Comparison of ENCODE assay signal across 27 cellular contexts in the genomic region with DNA sequence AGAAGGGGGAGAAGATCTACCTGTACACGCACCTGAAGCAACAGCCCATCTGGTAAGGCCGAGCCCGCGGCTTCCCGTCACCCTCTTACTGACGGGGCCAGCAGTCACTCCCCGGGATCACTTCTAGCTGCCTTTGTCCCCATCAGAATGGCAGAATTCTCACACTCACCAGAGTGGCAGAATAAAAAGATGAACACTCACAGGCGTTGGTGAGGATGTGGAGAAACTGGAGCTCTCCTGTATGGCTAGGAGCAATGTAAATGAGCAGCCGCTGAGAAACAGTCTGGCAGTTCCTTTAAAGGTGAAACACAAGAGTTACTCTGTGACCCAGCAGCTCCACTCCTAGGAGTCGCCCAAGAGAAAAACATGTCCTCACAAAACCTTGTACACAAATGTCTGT. TPM values are rescaled to one million over a fixed set of nuclear protein-coding genes. Genes with fewer than 3 reads are reported as not detected.
DNase-seq lines count a peak whose midpoint lies in the region; ATAC-seq, FAIRE-seq and TF ChIP-seq lines count a peak whose summit lies in the region.
"Had no signal": no experiment of that assay in that cellular context is flagged by ENCODE, and none has a peak within 500 bp of the region (broad histone marks: within the 10 kb centered on the region; RNA-seq: fewer than 3 reads in every experiment).

No MANE protein-coding gene starts in this region.

- H3K18ac ChIP-seq in neuronal stem cell (ENCODE audit: low read length): no peak overlapping the region

- TF ChIP-seq CTCF in HEK293 (tag by site-specific recombination; IDR thresholded peaks at IDR 0.05) (no peak), K562 (IDR thresholded peaks at IDR 0.05 in 2 of 3, conservative IDR thresholded peaks at IDR 0.05 in 1 of 3; ENCODE audit: insufficient read depth in 2 of 3, low read depth in 1 of 3, low read length in 3 of 3) (no peak)

- H3K14ac ChIP-seq in neuronal stem cell (ENCODE audit: low read length): no peak overlapping the region

- H3K9me3 ChIP-seq in HEK293 (ENCODE audit: control insufficient read depth, insufficient read depth, low read depth, low read length) (no peaks in the 10 kb centered on the region), K562 (replicated peaks; ENCODE audit: control insufficient read depth, insufficient read depth, low read depth, low read length) (no peaks in the 10 kb centered on the region), neuronal stem cell (replicated peaks in 1 of 2; ENCODE audit: control insufficient read depth in 2 of 2, insufficient read depth in 1 of 2, low read depth in 1 of 2, low read length in 2 of 2) (no peaks in the 10 kb centered on the region)
- H3K9me3 ChIP-seq: BE2C, BLaER1 had no signal

- no peak overlapping the region for H4K8ac ChIP-seq in neuronal stem cell (ENCODE audit: low read depth, low read length)

- POLR2A ChIA-PET in HEK293 (lab: Yijun Ruan, JAX) (no interaction called here), K562 (lab: Yijun Ruan, JAX) (no interaction called here)

- no peak overlapping the region for H4K91ac ChIP-seq in neuronal stem cell (ENCODE audit: low read depth, low read length, poor library complexity)

- ATAC-seq in K562: no peak
- no peak for ATAC-seq in GM18505 (IDR thresholded peaks at IDR 0.05; ENCODE audit: unreplicated experiment)

- no peak for DNase-seq in K562 (ENCODE audit: extremely low read depth in 1 of 4, low spot score in 3 of 4)
- no peak for DNase-seq in neuronal stem cell (ENCODE audit: low spot score)
- no peak for DNase-seq in activated CD4-positive, alpha-beta T cell treated with anti-CD3 and anti-CD28 coated beads for 4 hours
- DNase-seq: 8988T; ACHN; BE2C; C1 segment of cervical spinal cord; CD4-positive, alpha-beta memory T cell; CD4-positive, CD25-positive, alpha-beta regulatory T cell; CD8-positive, alpha-beta memory T cell; COR-L47; DMS 273 treated with DMSO at 0.1 percent for 48 hours; DMS153; DMS53; DND-41; EL; GDM1 had no signal

- BruUV-seq in K562 (replicated peaks; lab: Mats Ljungman, UMichigan): no TSS peak

- H2AFZ ChIP-seq in K562 (ENCODE audit: low read depth, low read length): no peak overlapping the region
- H2AFZ ChIP-seq in neuronal stem cell (ENCODE audit: low read length): no peak overlapping the region

- H3K36me3 ChIP-seq in HEK293 (ENCODE audit: control insufficient read depth in 2 of 2, insufficient read depth in 1 of 2, low read length in 2 of 2) (peaks cover 0 to 18% of the 10 kb centered on the region in 2 experiments; a peak in 1 of 3 replicates), K562 (ENCODE audit: control insufficient read depth, insufficient read depth, low read length) (peaks cover 40% of the 10 kb centered on the region; the same call in 1 of the 3 replicates), neuronal stem cell (replicated peaks in 1 of 2; ENCODE audit: control insufficient read depth in 2 of 2, insufficient read depth in 2 of 2, low read length in 2 of 2) (no peaks in the 10 kb centered on the region)
- H3K36me3 ChIP-seq: BE2C, BLaER1 had no signal

- in situ Hi-C loops in K562 (cut with MboI): no loop called here

- no peaks in the 10 kb centered on the region for H3K79me2 ChIP-seq in K562 (ENCODE audit: control insufficient read depth, insufficient read depth, low read length)

- H2BK12ac ChIP-seq in neuronal stem cell (ENCODE audit: low read length): no peak overlapping the region

- H2BK15ac ChIP-seq in neuronal stem cell (ENCODE audit: low read length): no peak overlapping the region

- TF ChIP-seq POLR2A in K562 (conservative IDR thresholded peaks at IDR 0.05) (no peak), GM18505 (IDR thresholded peaks at IDR 0.05; ENCODE audit: borderline replicate concordance, extremely low read depth, insufficient read depth, insufficient read length) (no peak)

- 84% methylated on average over 10 of the region's 10 CpGs for WGBS in K562 (ENCODE audit: insufficient coverage, low coverage, missing lambda C conversion rate)
- WGBS in neuronal stem cell (ENCODE audit: extremely low coverage in 2 of 2, insufficient read length in 2 of 2, insufficient replicate concordance in 1 of 2), 2 donors: no CpG with 5 or more reads among the region's 10 CpGs

- no peak overlapping the region for H3K4me2 ChIP-seq in K562 (ENCODE audit: insufficient read depth, low read length)
- H3K4me2 ChIP-seq in neuronal stem cell (ENCODE audit: insufficient read depth, low read length, poor library complexity, severe bottlenecking): no peak overlapping the region

- no peak for TF ChIP-seq RAD21 in K562 (CRISPR knock-in tag; conservative IDR thresholded peaks at IDR 0.05 in 1 of 2, IDR thresholded peaks at IDR 0.05 in 1 of 2)

- no peak overlapping the region for H2BK5ac ChIP-seq in neuronal stem cell (ENCODE audit: low read length)

- FAIRE-seq in K562 (lab: Jason Lieb, UNC): peak; percentile 35
- FAIRE-seq: A204.1, GM12878, GM12892, GM19239 had no signal

- peak overlapping the region; percentile 23 for H3K23ac ChIP-seq in neuronal stem cell (ENCODE audit: low read depth, low read length, poor library complexity)

- CTCF ChIA-PET in HEK293 (lab: Yijun Ruan, JAX) (no interaction called here), K562 (lab: Yijun Ruan, JAX; ENCODE audit: low intra/inter-chr PET ratio) (no interaction called here)

- peaks cover 2% of the 10 kb centered on the region for H3K79me1 ChIP-seq in neuronal stem cell (ENCODE audit: low read depth, low read length)

- no peaks in the 10 kb centered on the region for H3K27me3 ChIP-seq in K562 (ENCODE audit: control insufficient read depth in 2 of 2, insufficient read depth in 2 of 2, low read length in 2 of 2)
- H3K27me3 ChIP-seq in neuronal stem cell (ENCODE audit: control insufficient read depth in 3 of 3, insufficient read depth in 3 of 3, low read depth in 1 of 3, low read length in 3 of 3): no peaks in the 10 kb centered on the region
- H3K27me3 ChIP-seq: BE2C had no signal

- peak overlapping the region in 1 of 2 experiments; percentile 20; a peak in 1 of 4 replicates for H3K9ac ChIP-seq in K562 (ENCODE audit: insufficient read depth in 1 of 2, low read depth in 2 of 2, low read length in 2 of 2)
- no peak overlapping the region for H3K9ac ChIP-seq in neuronal stem cell (ENCODE audit: low read depth, low read length, poor library complexity)
- H3K9ac ChIP-seq: BLaER1 had no signal

- no peak for TF ChIP-seq EP300 in K562 (IDR thresholded peaks at IDR 0.05; ENCODE audit: low read length)

- H3K27ac ChIP-seq in HEK293 (ENCODE audit: extremely low read depth, low read depth, low read length) (no peak overlapping the region), K562 (ENCODE audit: extremely low read depth, low read depth, low read length) (no peak overlapping the region), neuronal stem cell (replicated peaks; ENCODE audit: low read length) (no peak overlapping the region)
- H3K27ac ChIP-seq: BLaER1 had no signal

- H2BK120ac ChIP-seq in neuronal stem cell (ENCODE audit: low read depth, low read length): no peak overlapping the region

- H3K4me3 ChIP-seq in HEK293 (ENCODE audit: low read depth, low read length) (no peak overlapping the region), K562 (no peak overlapping the region), neuronal stem cell (ENCODE audit: low read length in 2 of 2) (no peak overlapping the region)
- H3K4me3 ChIP-seq: BLaER1, GM12878 had no signal

- H3K9me1 ChIP-seq in K562 (ENCODE audit: control insufficient read depth, insufficient read depth, low read length): no peaks in the 10 kb centered on the region

- peak overlapping the region; percentile 19 for H2AK5ac ChIP-seq in neuronal stem cell (ENCODE audit: low read depth, low read length)

- intact Hi-C loops in K562 (cut with micrococcal nuclease): no loop called here

- no peak overlapping the region for H3K4ac ChIP-seq in neuronal stem cell (ENCODE audit: low read length)

- H4K20me1 ChIP-seq in K562 (replicated peaks; ENCODE audit: control insufficient read depth, insufficient read depth, low read length): no peaks in the 10 kb centered on the region; the same call in none of the 2 replicates

- H3K4me1 ChIP-seq in HEK293 (ENCODE audit: control insufficient read depth, insufficient read depth, low read length): no peaks in the 10 kb centered on the region
- peaks cover 0 to 30% of the 10 kb centered on the region in 2 experiments; a peak in 2 of 5 replicates for H3K4me1 ChIP-seq in K562 (replicated peaks in 1 of 2; ENCODE audit: control insufficient read depth in 2 of 2, insufficient read depth in 2 of 2, low read length in 2 of 2)
- H3K4me1 ChIP-seq in neuronal stem cell (ENCODE audit: control insufficient read depth in 2 of 2, insufficient read depth in 1 of 2, low read depth in 1 of 2, low read length in 2 of 2): peaks cover 40 to 43% of the 10 kb centered on the region in 2 donors

RNA-seq across cellular contexts. Expression of gene CIBAR2, which starts 33.3 kb away (rescaled TPM):
- total RNA-seq in K562 (2011; cell fraction: chromatin; rRNA removed; ENCODE audit: low replicate concordance): not detected in 2 replicates
- total RNA-seq in K562 (2011; cell fraction: nucleolus; rRNA removed): not detected in 2 replicates
- total RNA-seq in K562 (2011; cell fraction: nucleoplasm; rRNA removed): not detected in 2 replicates
- total RNA-seq in K562 (2014; rRNA removed) (not detected in 2 replicates), K562 (2014; rRNA removed; fragmentation: Illumina TruSeq; extraction: Trizol) (not detected in 2 replicates), K562 (2015; rRNA removed; fragmentation: Illumina TruSeq; extraction: Trizol) (not detected in 2 replicates), K562 (2021) (not detected in 2 replicates)
- polyA plus RNA-seq in K562 (2011; rRNA removed) (not detected in 2 replicates), K562 (2014; fragmentation: Illumina TruSeq; extraction: Trizol) (not detected in 2 replicates), K562 (2014; fragmentation: Nextera tagmentation; extraction: Ambion mirVana) (not detected), K562 (2014; rRNA removed) (not detected in 2 replicates)
- polyA plus RNA-seq in K562 (2011; cell fraction: cytosol; rRNA removed): not detected in 2 replicates
- polyA plus RNA-seq in K562 (2011; cell fraction: nucleus; rRNA removed): not detected in 2 replicates
- polyA plus RNA-seq in K562 (2012): not detected in 2 replicates
- polyA minus RNA-seq in K562 (2011; rRNA and poly(A)+ RNA removed): not detected in 2 replicates
- polyA minus RNA-seq in K562 (2011; cell fraction: cytosol; rRNA and poly(A)+ RNA removed): not detected in 2 replicates
- polyA minus RNA-seq in K562 (2011; cell fraction: nucleus; rRNA and poly(A)+ RNA removed): not detected in 2 replicates
- 0.45 TPM for polyA plus RNA-seq in neuronal stem cell (2013, experiment 1 of 2)
- 0.51 TPM for polyA plus RNA-seq in neuronal stem cell (2013, experiment 2 of 2)
- total RNA-seq: A673; CD4-positive, alpha-beta memory T cell; CD4-positive, CD25-positive, alpha-beta regulatory T cell; CD8-positive, alpha-beta memory T cell; Daoy; GM12878 had no signal
- polyA plus RNA-seq: CD14-positive monocyte; CD4-positive, alpha-beta memory T cell; CD4-positive, CD25-positive, alpha-beta regulatory T cell; CD8-positive, alpha-beta memory T cell had no signal

RNA-seq across cellular contexts. Expression of gene KIAA0513, which starts 51.4 kb away (rescaled TPM):
- total RNA-seq in K562 (2011; cell fraction: chromatin; rRNA removed; ENCODE audit: low replicate concordance): 51.3 and 93.2 TPM in 2 replicates
- 39.2 and 39.4 TPM in 2 replicates for total RNA-seq in K562 (2011; cell fraction: nucleolus; rRNA removed)
- 29.0 and 33.3 TPM in 2 replicates for total RNA-seq in K562 (2011; cell fraction: nucleoplasm; rRNA removed)
- 11.0 and 11.2 TPM in 2 replicates for total RNA-seq in K562 (2014; rRNA removed)
- total RNA-seq in K562 (2014; rRNA removed; fragmentation: Illumina TruSeq; extraction: Trizol): 6.1 and 10.3 TPM in 2 replicates
- 9.3 and 9.7 TPM in 2 replicates for total RNA-seq in K562 (2015; rRNA removed; fragmentation: Illumina TruSeq; extraction: Trizol)
- 13.7 and 14.7 TPM in 2 replicates for total RNA-seq in K562 (2021)
- polyA plus RNA-seq in K562 (2011; rRNA removed): 6.9 and 8.6 TPM in 2 replicates
- 4.0 and 9.6 TPM in 2 replicates for polyA plus RNA-seq in K562 (2011; cell fraction: cytosol; rRNA removed)
- polyA plus RNA-seq in K562 (2011; cell fraction: nucleus; rRNA removed): 6.8 and 12.9 TPM in 2 replicates
- 10.5 and 13.3 TPM in 2 replicates for polyA plus RNA-seq in K562 (2012)
- 10.1 and 12.6 TPM in 2 replicates for polyA plus RNA-seq in K562 (2014; fragmentation: Illumina TruSeq; extraction: Trizol)
- under 1 TPM; 0.18 to 0.36 TPM for polyA plus RNA-seq in K562 (2014; fragmentation: Nextera tagmentation; extraction: Ambion mirVana)
- 9.8 and 10.2 TPM in 2 replicates for polyA plus RNA-seq in K562 (2014; rRNA removed)
- polyA minus RNA-seq in K562 (2011; rRNA and poly(A)+ RNA removed): 7.7 and 17.3 TPM in 2 replicates
- 5.1 and 6.4 TPM in 2 replicates for polyA minus RNA-seq in K562 (2011; cell fraction: cytosol; rRNA and poly(A)+ RNA removed)
- polyA minus RNA-seq in K562 (2011; cell fraction: nucleus; rRNA and poly(A)+ RNA removed): 9.6 and 11.7 TPM in 2 replicates
- 4.4 TPM for polyA plus RNA-seq in neuronal stem cell (2013, experiment 1 of 2)
- 5.5 TPM for polyA plus RNA-seq in neuronal stem cell (2013, experiment 2 of 2)

Comparison
In these comparisons a context has a peak if more than half of its experiments do, and no peak if none do; other contexts are left out.
1. Of the 44 proteins assayed by ChIP-seq in both K562 and HEK293: peak only in K562: none; only in HEK293: none; in both: ZNF184; in neither: 43.